In genomic region chr14:75418779-75419768, GRCh38 we compare ENCODE assay signal across 1 cellular context.
TF ChIP-seq lines count a peak whose summit lies in the region.

No MANE protein-coding gene starts in this region.

TF ChIP-seq in K562, 482 proteins besides CTCF, POLR2A, EP300 and RAD21 (continued from another document and continues in another):
- no peak for TF ChIP-seq ZNF318 (IDR thresholded peaks at IDR 0.05; ENCODE audit: borderline replicate concordance in 1 of 2, low read depth in 1 of 2)
- TF ChIP-seq MAZ (CRISPR knock-in tag; conservative IDR thresholded peaks at IDR 0.05 in 1 of 2, IDR thresholded peaks at IDR 0.05 in 1 of 2): 0 out of 4 replicates have a peak, but pooled peaks of 1 of the 2 experiments have one; percentile 14
- no peak for TF ChIP-seq KDM2B (CRISPR knock-in tag; IDR thresholded peaks at IDR 0.05)
- TF ChIP-seq CREB5 (CRISPR knock-in tag; IDR thresholded peaks at IDR 0.05): no peak
- no peak for TF ChIP-seq ZNF780A (CRISPR knock-in tag; IDR thresholded peaks at IDR 0.05)
- TF ChIP-seq NEUROD1 (IDR thresholded peaks at IDR 0.05; ENCODE audit: borderline replicate concordance, low read depth, low read length, partially characterized antibody): peak; percentile 93
- no peak for TF ChIP-seq FOXP4 (CRISPR knock-in tag; IDR thresholded peaks at IDR 0.05; ENCODE audit: borderline replicate concordance)
- TF ChIP-seq ZNF347 (CRISPR knock-in tag; IDR thresholded peaks at IDR 0.05; ENCODE audit: low read depth): no peak
- TF ChIP-seq CEBPG (CRISPR knock-in tag; IDR thresholded peaks at IDR 0.05): no peak
- TF ChIP-seq CEBPG (tag; conservative IDR thresholded peaks at IDR 0.05 in 1 of 2, IDR thresholded peaks at IDR 0.05 in 1 of 2): no peak
- no peak for TF ChIP-seq RBM22 (IDR thresholded peaks at IDR 0.05; ENCODE audit: low read depth, low read length, poor library complexity, severe bottlenecking)
- TF ChIP-seq KLF1 (tag; IDR thresholded peaks at IDR 0.05): no peak
- TF ChIP-seq RERE (CRISPR knock-in tag; IDR thresholded peaks at IDR 0.05; ENCODE audit: borderline replicate concordance): no peak
- TF ChIP-seq ZNF395 (CRISPR knock-in tag; IDR thresholded peaks at IDR 0.05): no peak
- TF ChIP-seq NR1H2 (CRISPR knock-in tag; IDR thresholded peaks at IDR 0.05): no peak
- TF ChIP-seq NFE2 (IDR thresholded peaks at IDR 0.05; ENCODE audit: low read depth): peak; percentile 56
- TF ChIP-seq ZNF274 (IDR thresholded peaks at IDR 0.05; ENCODE audit: borderline replicate concordance, low read depth, low read length): no peak
- TF ChIP-seq KDM4B (IDR thresholded peaks at IDR 0.05; ENCODE audit: borderline replicate concordance in 2 of 2, low read depth in 1 of 2): no peak
- no peak for TF ChIP-seq TAF9B (IDR thresholded peaks at IDR 0.05; ENCODE audit: partially characterized antibody)
- TF ChIP-seq RBM39 (optimal IDR thresholded peaks at IDR 0.05; ENCODE audit: low read depth, low read length): no peak
- no peak for TF ChIP-seq E2F4 (CRISPR knock-in tag; IDR thresholded peaks at IDR 0.05; ENCODE audit: low read depth)
- TF ChIP-seq ATF7 (IDR thresholded peaks at IDR 0.05): peak; percentile 44; the same call in 1 of the 2 replicates
- TF ChIP-seq GTF2E2 (tag; IDR thresholded peaks at IDR 0.05): no peak
- TF ChIP-seq ZNF184 (CRISPR knock-in tag; IDR thresholded peaks at IDR 0.05): no peak
- TF ChIP-seq CHD1 (IDR thresholded peaks at IDR 0.05; ENCODE audit: low read length): no peak
- no peak for TF ChIP-seq FOXP1 (CRISPR knock-in tag; IDR thresholded peaks at IDR 0.05)
- TF ChIP-seq SRSF1 (IDR thresholded peaks at IDR 0.05; ENCODE audit: low read depth, low read length): no peak
- no peak for TF ChIP-seq YY1 (IDR thresholded peaks at IDR 0.05; ENCODE audit: borderline replicate concordance in 1 of 3, control insufficient read depth in 1 of 3, extremely low read depth in 1 of 3, insufficient read depth in 3 of 3, insufficient read length in 1 of 3, insufficient replicate concordance in 2 of 3, low read depth in 1 of 3, low read length in 2 of 3)
- no peak for TF ChIP-seq ZNF277 (CRISPR knock-in tag; IDR thresholded peaks at IDR 0.05; ENCODE audit: borderline replicate concordance)
- TF ChIP-seq ZMIZ1 (IDR thresholded peaks at IDR 0.05; ENCODE audit: low read depth in 2 of 2, low read length in 2 of 2): no peak
- no peak for TF ChIP-seq PTRF (tag; IDR thresholded peaks at IDR 0.05)
